Comparison of ENCODE assay signal across 1 cellular context in the genomic region with DNA sequence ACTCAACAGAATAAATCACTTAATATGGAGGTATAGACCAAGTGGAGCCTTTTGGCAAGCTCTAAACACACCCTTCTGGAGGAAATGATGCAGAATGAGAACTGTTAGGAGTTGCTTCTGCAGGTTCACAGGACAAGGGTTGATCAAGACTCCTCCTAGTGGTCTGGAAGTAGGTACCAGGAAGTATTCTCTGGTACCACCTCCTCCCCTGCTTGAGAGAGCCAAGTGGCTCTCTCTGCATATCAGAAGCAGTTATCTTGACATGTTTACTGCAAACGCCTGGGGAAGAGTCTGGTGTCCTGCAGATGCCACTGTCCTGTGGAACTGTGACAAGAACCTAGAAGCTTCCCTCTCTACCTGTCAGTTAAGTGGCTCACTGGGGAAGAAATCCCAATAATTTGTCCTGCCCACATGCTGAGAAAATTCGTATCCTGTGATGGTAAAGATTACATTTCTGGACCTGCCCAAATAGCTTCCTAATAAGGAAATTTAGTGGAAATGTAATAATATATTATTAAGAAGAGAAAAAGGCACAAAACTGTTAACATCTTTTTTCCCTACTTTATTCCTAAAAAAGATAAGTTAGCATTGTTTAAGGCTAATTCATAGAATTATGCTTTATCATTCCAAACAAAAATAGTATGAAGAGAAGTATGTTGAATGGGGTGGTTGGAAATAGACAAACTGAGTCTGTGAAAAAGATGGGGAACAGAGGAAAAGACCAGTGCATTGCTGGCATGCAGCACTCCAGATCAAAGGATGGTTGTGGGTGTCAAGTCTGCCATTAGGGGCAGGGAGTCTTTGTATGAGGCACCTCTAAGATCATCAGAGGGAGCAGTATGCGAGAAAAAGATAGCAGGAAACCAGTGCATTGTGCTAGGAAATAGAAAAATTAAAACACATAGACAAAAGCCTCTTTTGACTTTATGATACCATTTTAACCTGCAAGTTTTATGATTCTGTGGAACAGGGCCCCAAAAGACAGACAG.
TF ChIP-seq lines count a peak whose summit lies in the region.

No MANE protein-coding gene starts in this region.

TF ChIP-seq in HEK293, 187 proteins besides CTCF, POLR2A, EP300 and RAD21 (continued from another document):
- TF ChIP-seq MYNN (tag by site-specific recombination; IDR thresholded peaks at IDR 0.05; ENCODE audit: borderline replicate concordance) (no peak), ZSCAN23 (tag by site-specific recombination; IDR thresholded peaks at IDR 0.05) (no peak), KLF16 (tag by site-specific recombination; IDR thresholded peaks at IDR 0.05) (no peak), ZNF37A (tag by site-specific recombination; IDR thresholded peaks at IDR 0.05) (no peak), ZNF558 (tag by site-specific recombination; IDR thresholded peaks at IDR 0.05) (no peak), ZNF133 (tag by site-specific recombination; IDR thresholded peaks at IDR 0.05) (no peak), GLI2 (tag by site-specific recombination; IDR thresholded peaks at IDR 0.05; ENCODE audit: borderline replicate concordance, low read depth) (no peak), ZNF747 (tag by site-specific recombination; IDR thresholded peaks at IDR 0.05) (no peak), ZNF707 (tag by site-specific recombination; IDR thresholded peaks at IDR 0.05) (no peak), GLIS1 (tag by site-specific recombination; IDR thresholded peaks at IDR 0.05) (no peak), YY2 (tag by site-specific recombination; IDR thresholded peaks at IDR 0.05) (no peak), TRIM28 (IDR thresholded peaks at IDR 0.05; ENCODE audit: borderline replicate concordance, low read length) (no peak), TCF7L2 (IDR thresholded peaks at IDR 0.05; ENCODE audit: borderline replicate concordance, low read depth, low read length) (no peak), ZNF561 (tag by site-specific recombination; IDR thresholded peaks at IDR 0.05; ENCODE audit: borderline replicate concordance) (0 out of 2 replicates have a peak, but pooled peaks have one; percentile 51), ZNF23 (tag by site-specific recombination; IDR thresholded peaks at IDR 0.05; ENCODE audit: borderline replicate concordance) (no peak), ZNF514 (tag by site-specific recombination; IDR thresholded peaks at IDR 0.05) (no peak), ZNF837 (tag by site-specific recombination; IDR thresholded peaks at IDR 0.05) (no peak), ZNF654 (tag by site-specific recombination; IDR thresholded peaks at IDR 0.05; ENCODE audit: low read depth) (peak; percentile 55), SALL2 (tag by site-specific recombination; IDR thresholded peaks at IDR 0.05; ENCODE audit: borderline replicate concordance) (no peak), HOXA7 (CRISPR knock-in tag; IDR thresholded peaks at IDR 0.05; ENCODE audit: borderline replicate concordance) (no peak), IKZF3 (tag by site-specific recombination; IDR thresholded peaks at IDR 0.05) (peak; percentile 17; the same call in 1 of the 2 replicates), ZNF792 (tag by site-specific recombination; IDR thresholded peaks at IDR 0.05) (no peak), SETDB1 (IDR thresholded peaks at IDR 0.05; ENCODE audit: insufficient read length, low read length) (no peak)
- TF ChIP-seq, protein P1, sequence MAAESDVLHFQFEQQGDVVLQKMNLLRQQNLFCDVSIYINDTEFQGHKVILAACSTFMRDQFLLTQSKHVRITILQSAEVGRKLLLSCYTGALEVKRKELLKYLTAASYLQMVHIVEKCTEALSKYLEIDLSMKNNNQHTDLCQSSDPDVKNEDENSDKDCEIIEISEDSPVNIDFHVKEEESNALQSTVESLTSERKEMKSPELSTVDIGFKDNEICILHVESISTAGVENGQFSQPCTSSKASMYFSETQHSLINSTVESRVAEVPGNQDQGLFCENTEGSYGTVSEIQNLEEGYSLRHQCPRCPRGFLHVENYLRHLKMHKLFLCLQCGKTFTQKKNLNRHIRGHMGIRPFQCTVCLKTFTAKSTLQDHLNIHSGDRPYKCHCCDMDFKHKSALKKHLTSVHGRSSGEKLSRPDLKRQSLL (tag by site-specific recombination; IDR thresholded peaks at IDR 0.05), result no peak
- TF ChIP-seq, protein P2, sequence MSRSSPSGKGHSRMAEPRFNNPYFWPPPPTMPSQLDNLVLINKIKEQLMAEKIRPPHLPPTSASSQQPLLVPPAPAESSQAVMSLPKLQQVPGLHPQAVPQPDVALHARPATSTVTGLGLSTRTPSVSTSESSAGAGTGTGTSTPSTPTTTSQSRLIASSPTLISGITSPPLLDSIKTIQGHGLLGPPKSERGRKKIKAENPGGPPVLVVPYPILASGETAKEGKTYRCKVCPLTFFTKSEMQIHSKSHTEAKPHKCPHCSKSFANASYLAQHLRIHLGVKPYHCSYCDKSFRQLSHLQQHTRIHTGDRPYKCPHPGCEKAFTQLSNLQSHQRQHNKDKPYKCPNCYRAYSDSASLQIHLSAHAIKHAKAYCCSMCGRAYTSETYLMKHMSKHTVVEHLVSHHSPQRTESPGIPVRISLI (tag by site-specific recombination; IDR thresholded peaks at IDR 0.05), result no peak
- TF ChIP-seq, protein P3, sequence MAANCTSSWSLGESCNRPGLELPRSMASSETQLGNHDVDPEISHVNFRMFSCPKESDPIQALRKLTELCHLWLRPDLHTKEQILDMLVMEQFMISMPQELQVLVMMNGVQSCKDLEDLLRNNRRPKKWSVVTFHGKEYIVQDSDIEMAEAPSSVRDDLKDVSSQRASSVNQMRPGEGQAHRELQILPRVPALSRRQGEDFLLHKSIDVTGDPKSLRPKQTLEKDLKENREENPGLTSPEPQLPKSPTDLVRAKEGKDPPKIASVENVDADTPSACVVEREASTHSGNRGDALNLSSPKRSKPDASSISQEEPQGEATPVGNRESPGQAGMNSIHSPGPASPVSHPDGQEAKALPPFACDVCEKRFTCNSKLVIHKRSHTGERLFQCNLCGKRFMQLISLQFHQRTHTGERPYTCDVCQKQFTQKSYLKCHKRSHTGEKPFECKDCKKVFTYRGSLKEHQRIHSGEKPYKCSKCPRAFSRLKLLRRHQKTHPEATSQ (tag by site-specific recombination; IDR thresholded peaks at IDR 0.05), result no peak
- TF ChIP-seq, protein P4, sequence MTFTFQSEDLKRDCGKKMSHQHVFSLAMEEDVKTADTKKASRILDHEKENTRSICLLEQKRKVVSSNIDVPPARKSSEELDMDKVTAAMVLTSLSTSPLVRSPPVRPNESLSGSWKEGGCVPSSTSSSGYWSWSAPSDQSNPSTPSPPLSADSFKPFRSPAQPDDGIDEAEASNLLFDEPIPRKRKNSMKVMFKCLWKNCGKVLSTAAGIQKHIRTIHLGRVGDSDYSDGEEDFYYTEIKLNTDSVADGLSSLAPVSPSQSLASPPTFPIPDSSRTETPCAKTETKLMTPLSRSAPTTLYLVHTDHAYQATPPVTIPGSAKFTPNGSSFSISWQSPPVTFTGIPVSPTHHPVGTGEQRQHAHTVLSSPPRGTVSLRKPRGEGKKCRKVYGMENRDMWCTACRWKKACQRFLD (tag by site-specific recombination; IDR thresholded peaks at IDR 0.05), result no peak
- TF ChIP-seq, protein P5, sequence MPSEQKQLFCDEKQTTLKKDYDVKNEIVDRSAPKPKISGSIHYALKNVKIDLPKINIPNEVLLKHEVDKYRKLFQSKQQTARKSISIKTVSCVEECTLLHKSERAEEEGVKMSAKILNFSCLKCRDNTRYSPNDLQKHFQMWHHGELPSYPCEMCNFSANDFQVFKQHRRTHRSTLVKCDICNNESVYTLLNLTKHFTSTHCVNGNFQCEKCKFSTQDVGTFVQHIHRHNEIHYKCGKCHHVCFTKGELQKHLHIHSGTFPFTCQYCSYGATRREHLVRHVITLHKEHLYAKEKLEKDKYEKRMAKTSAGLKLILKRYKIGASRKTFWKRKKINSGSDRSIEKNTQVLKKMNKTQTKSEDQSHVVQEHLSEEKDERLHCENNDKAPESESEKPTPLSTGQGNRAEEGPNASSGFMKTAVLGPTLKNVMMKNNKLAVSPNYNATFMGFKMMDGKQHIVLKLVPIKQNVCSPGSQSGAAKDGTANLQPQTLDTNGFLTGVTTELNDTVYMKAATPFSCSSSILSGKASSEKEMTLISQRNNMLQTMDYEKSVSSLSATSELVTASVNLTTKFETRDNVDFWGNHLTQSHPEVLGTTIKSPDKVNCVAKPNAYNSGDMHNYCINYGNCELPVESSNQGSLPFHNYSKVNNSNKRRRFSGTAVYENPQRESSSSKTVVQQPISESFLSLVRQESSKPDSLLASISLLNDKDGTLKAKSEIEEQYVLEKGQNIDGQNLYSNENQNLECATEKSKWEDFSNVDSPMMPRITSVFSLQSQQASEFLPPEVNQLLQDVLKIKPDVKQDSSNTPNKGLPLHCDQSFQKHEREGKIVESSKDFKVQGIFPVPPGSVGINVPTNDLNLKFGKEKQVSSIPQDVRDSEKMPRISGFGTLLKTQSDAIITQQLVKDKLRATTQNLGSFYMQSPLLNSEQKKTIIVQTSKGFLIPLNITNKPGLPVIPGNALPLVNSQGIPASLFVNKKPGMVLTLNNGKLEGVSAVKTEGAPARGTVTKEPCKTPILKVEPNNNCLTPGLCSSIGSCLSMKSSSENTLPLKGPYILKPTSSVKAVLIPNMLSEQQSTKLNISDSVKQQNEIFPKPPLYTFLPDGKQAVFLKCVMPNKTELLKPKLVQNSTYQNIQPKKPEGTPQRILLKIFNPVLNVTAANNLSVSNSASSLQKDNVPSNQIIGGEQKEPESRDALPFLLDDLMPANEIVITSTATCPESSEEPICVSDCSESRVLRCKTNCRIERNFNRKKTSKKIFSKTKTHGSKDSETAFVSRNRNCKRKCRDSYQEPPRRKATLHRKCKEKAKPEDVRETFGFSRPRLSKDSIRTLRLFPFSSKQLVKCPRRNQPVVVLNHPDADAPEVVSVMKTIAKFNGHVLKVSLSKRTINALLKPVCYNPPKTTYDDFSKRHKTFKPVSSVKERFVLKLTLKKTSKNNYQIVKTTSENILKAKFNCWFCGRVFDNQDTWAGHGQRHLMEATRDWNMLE (tag by site-specific recombination; conservative IDR thresholded peaks at IDR 0.05; ENCODE audit: low read depth), result no peak
TF ChIP-seq in HEK293: peak in this region for 6.
